In genomic region chr1:24207709-24208108, GRCh38 we compare ENCODE assay signal across 34 cellular contexts.
"Had no signal": no experiment of that assay in that cellular context is flagged by ENCODE, and none has a peak within 500 bp of the region (broad histone marks: within the 10 kb centered on the region; RNA-seq: fewer than 3 reads in every experiment).

No MANE protein-coding gene starts in this region.

- H3K27ac Mint-ChIP-seq: activated CD4-positive, alpha-beta memory T cell treated with anti-CD3 and anti-CD28 coated beads for 36 hours; activated CD4-positive, alpha-beta T cell treated with anti-CD3 and anti-CD28 coated beads, Interleukin-2, amount 10 ng/mL, durations not matched to agents 24 days and 14 days; activated CD8-positive, alpha-beta T cell treated with anti-CD3 and anti-CD28 coated beads for 36 hours; activated naive CD4-positive, alpha-beta T cell treated with anti-CD3 and anti-CD28 coated beads for 36 hours; activated naive CD4-positive, alpha-beta T cell treated with anti-CD3 and anti-CD28 coated beads, Interleukin-2, amount 50 U/mL, for 72 hours; activated naive CD8-positive, alpha-beta T cell treated with anti-CD3 and anti-CD28 coated beads for 36 hours; activated T-cell treated with anti-CD3 and anti-CD28 coated beads, Interleukin-2, amount 50 U/mL, for 24 hours; activated T-cell treated with anti-CD3 and anti-CD28 coated beads, Interleukin-2, amount 50 U/mL, for 72 hours; activated T-helper 1 cell treated with anti-CD3 and anti-CD28 coated beads, Interleukin-12 subunit alpha, Interleukin-12 subunit beta, Interleukin-2, Interleukin-4 antibody, amounts not matched to agents 30 ng/mL and 10 ng/mL and 1 ng/mL, durations not matched to agents 14 hours and 24 hours and 36 hours; activated T-helper 17 cell treated with anti-CD3 and anti-CD28 coated beads, Interleukin-2, amount 50 U/mL, for 72 hours; T-helper 1 cell treated with Interleukin-12 subunit alpha and Interleukin-12 subunit beta and Interleukin-4 antibody, amounts not matched to agents 30 μg/mL and 1 μg/mL, for 36 hours; T-helper 2 cell treated with Interferon-gamma antibody and Interleukin-4, amounts not matched to agents 5 μg/mL and 100 μg/mL, for 36 hours had no signal

- H3K36me3 ChIP-seq: adrenal gland, brain microvascular endothelial cell, breast epithelium had no signal

- H3K36me3 Mint-ChIP-seq: activated CD4-positive, alpha-beta memory T cell treated with anti-CD3 and anti-CD28 coated beads for 36 hours; activated naive CD4-positive, alpha-beta T cell treated with anti-CD3 and anti-CD28 coated beads, Interleukin-2, amount 50 U/mL, for 72 hours; activated naive CD8-positive, alpha-beta T cell treated with anti-CD3 and anti-CD28 coated beads for 36 hours had no signal

- H3K4me3 Mint-ChIP-seq: activated CD4-positive, alpha-beta memory T cell treated with anti-CD3 and anti-CD28 coated beads for 36 hours; activated CD4-positive, alpha-beta T cell treated with anti-CD3 and anti-CD28 coated beads, Interleukin-2, amount 10 ng/mL, durations not matched to agents 24 days and 14 days; activated CD8-positive, alpha-beta T cell treated with anti-CD3 and anti-CD28 coated beads for 36 hours; activated naive CD4-positive, alpha-beta T cell treated with anti-CD3 and anti-CD28 coated beads for 36 hours; activated naive CD8-positive, alpha-beta T cell treated with anti-CD3 and anti-CD28 coated beads for 36 hours; activated T-cell treated with anti-CD3 and anti-CD28 coated beads, Interleukin-2, amount 50 U/mL, for 24 hours; activated T-cell treated with anti-CD3 and anti-CD28 coated beads, Interleukin-2, amount 50 U/mL, for 72 hours; activated T-helper 1 cell treated with anti-CD3 and anti-CD28 coated beads, Interleukin-12 subunit alpha, Interleukin-12 subunit beta, Interleukin-2, Interleukin-4 antibody, amounts not matched to agents 30 ng/mL and 10 ng/mL and 1 ng/mL, durations not matched to agents 14 hours and 24 hours and 36 hours; activated T-helper 17 cell treated with anti-CD3 and anti-CD28 coated beads, Interleukin-2, amount 50 U/mL, for 72 hours; central memory CD8-positive, alpha-beta T cell; T-helper 1 cell treated with Interleukin-12 subunit alpha and Interleukin-12 subunit beta and Interleukin-4 antibody, amounts not matched to agents 30 μg/mL and 1 μg/mL, for 36 hours; T-helper 2 cell treated with Interferon-gamma antibody and Interleukin-4, amounts not matched to agents 5 μg/mL and 100 μg/mL, for 36 hours had no signal

- H3K27me3 Mint-ChIP-seq: activated naive CD8-positive, alpha-beta T cell treated with anti-CD3 and anti-CD28 coated beads for 36 hours; activated T-helper 17 cell treated with anti-CD3 and anti-CD28 coated beads, Interleukin-2, amount 50 U/mL, for 72 hours; central memory CD8-positive, alpha-beta T cell had no signal

- H3K4me1 ChIP-seq: adrenal gland had no signal

- ATAC-seq: activated CD4-positive, CD25-positive, alpha-beta regulatory T cell treated with anti-CD3 and anti-CD28 coated beads, Interleukin-2, amount 50 U/mL, for 24 hours; activated CD8-positive, alpha-beta T cell treated with anti-CD3 and anti-CD28 coated beads for 36 hours; activated naive CD4-positive, alpha-beta T cell treated with anti-CD3 and anti-CD28 coated beads, Interleukin-2, amount 50 U/mL, for 72 hours; activated T-cell treated with anti-CD3 and anti-CD28 coated beads, Interleukin-2, amount 50 U/mL, for 72 hours; activated T-helper 17 cell treated with anti-CD3 and anti-CD28 coated beads, Interleukin-2, amount 50 U/mL, for 72 hours; body of pancreas had no signal

- H3K4me3 ChIP-seq: adrenal gland, body of pancreas, breast epithelium had no signal

- DNase-seq: activated CD4-positive, alpha-beta memory T cell treated with anti-CD3 and anti-CD28 coated beads for 36 hours; activated CD4-positive, alpha-beta T cell treated with anti-CD3 and anti-CD28 coated beads for 4 hours; activated CD4-positive, alpha-beta T cell treated with anti-CD3 and anti-CD28 coated beads, Interleukin-2, amount 10 ng/mL, durations not matched to agents 24 days and 14 days; activated CD4-positive, alpha-beta T cell treated with anti-CD3 and anti-CD28 coated beads, Interleukin-2, amount 50 U/mL, for 1 hour; activated CD4-positive, alpha-beta T cell treated with anti-CD3 and anti-CD28 coated beads, Interleukin-2, amount 50 U/mL, for 4 hours; activated CD4-positive, CD25-positive, alpha-beta regulatory T cell; activated CD8-positive, alpha-beta memory T cell treated with anti-CD3 and anti-CD28 coated beads, Interleukin-2, amount 50 U/mL, for 4 hours; activated CD8-positive, alpha-beta T cell treated with anti-CD3 and anti-CD28 coated beads for 36 hours; activated effector memory CD4-positive, alpha-beta T cell treated with anti-CD3 and anti-CD28 coated beads, Interleukin-2, amount 50 U/mL, for 16 hours; activated gamma-delta T cell treated with Interleukin-2 at 50 U/mL for 16 hours; activated naive CD4-positive, alpha-beta T cell; activated naive CD4-positive, alpha-beta T cell treated with anti-CD3 and anti-CD28 coated beads for 36 hours; activated naive CD4-positive, alpha-beta T cell treated with anti-CD3 and anti-CD28 coated beads, Interleukin-2, amount 50 U/mL, for 16 hours; activated naive CD8-positive, alpha-beta T cell treated with anti-CD3 and anti-CD28 coated beads for 36 hours; activated T-cell treated with anti-CD3 and anti-CD28 coated beads for 4 hours; activated T-cell treated with anti-CD3 and anti-CD28 coated beads, Interleukin-2, amount 50 U/mL, for 24 hours; activated T-cell treated with anti-CD3 and anti-CD28 coated beads, Interleukin-2, amount 50 U/mL, for 72 hours; amniotic stem cell; aorta; body of pancreas; brain microvascular endothelial cell; T-helper 1 cell; T-helper 2 cell; T-helper 9 cell had no signal

- H3K27ac ChIP-seq: adrenal gland, body of pancreas, brain microvascular endothelial cell, VCaP had no signal

- H3K4me1 Mint-ChIP-seq: central memory CD8-positive, alpha-beta T cell had no signal

- H3K9me3 Mint-ChIP-seq: activated CD4-positive, alpha-beta T cell treated with anti-CD3 and anti-CD28 coated beads, Interleukin-2, amount 10 ng/mL, durations not matched to agents 24 days and 14 days; T-helper 2 cell treated with Interferon-gamma antibody and Interleukin-4, amounts not matched to agents 5 μg/mL and 100 μg/mL, for 36 hours had no signal

- H3K9me3 ChIP-seq: adrenal gland, body of pancreas, breast epithelium had no signal

- H3K27me3 ChIP-seq: adrenal gland, body of pancreas, breast epithelium had no signal
